Comparison of ENCODE assay signal across 15 cellular contexts in genomic region chr18:60020107-60020925, GRCh38.
DNase-seq lines count a peak whose midpoint lies in the region; ATAC-seq and TF ChIP-seq lines count a peak whose summit lies in the region.
"Had no signal": no experiment of that assay in that cellular context is flagged by ENCODE, and none has a peak within 500 bp of the region (broad histone marks: within the 10 kb centered on the region; RNA-seq: fewer than 3 reads in every experiment).

No MANE protein-coding gene starts in this region.

- H3K27ac ChIP-seq in mammary epithelial cell (ENCODE audit: insufficient read depth, low read depth, low read length) (no peak overlapping the region), breast epithelium (no peak overlapping the region), SJSA1 (peak overlapping the region; percentile 58), Peyer's patch (no peak overlapping the region), RWPE1 (no peak overlapping the region)
- H3K27ac ChIP-seq: adrenal gland, HL-60, ovary, thoracic aorta had no signal

- dilution Hi-C loops in mammary epithelial cell (cut with HindIII; ENCODE audit: low sequenced_read_pairs): no loop called here

- H3K4me2 ChIP-seq in mammary epithelial cell (ENCODE audit: insufficient read depth, low read depth, low read length): no peak overlapping the region

- POLR2A ChIA-PET in RWPE1 (lab: Yijun Ruan, JAX; ENCODE audit: low non-redundant PET): no interaction called here

- in situ Hi-C loops in mammary epithelial cell (cut with MboI; ENCODE audit: low sequenced_read_pairs in 2 of 2): no loop called here

- no peak for ATAC-seq in GM18861 (IDR thresholded peaks at IDR 0.05; ENCODE audit: unreplicated experiment)

- H3K9me3 ChIP-seq in mammary epithelial cell (replicated peaks; ENCODE audit: insufficient read depth, low read length) (no peaks in the 10 kb centered on the region), breast epithelium (no peaks in the 10 kb centered on the region), SJSA1 (replicated peaks) (no peaks in the 10 kb centered on the region), Peyer's patch (no peaks in the 10 kb centered on the region)
- H3K9me3 ChIP-seq: adrenal gland, ovary, thoracic aorta had no signal

- no TSS peak for BruUV-seq in mammary epithelial cell (replicated peaks; lab: Mats Ljungman, UMichigan)

- H3K27me3 ChIP-seq in mammary epithelial cell (ENCODE audit: insufficient read depth, low read length): peaks cover 2% of the 10 kb centered on the region
- no peaks in the 10 kb centered on the region for H3K27me3 ChIP-seq in breast epithelium
- no peaks in the 10 kb centered on the region for H3K27me3 ChIP-seq in SJSA1 (replicated peaks)
- no peaks in the 10 kb centered on the region for H3K27me3 ChIP-seq in Peyer's patch
- H3K27me3 ChIP-seq: adrenal gland, ovary had no signal

- H2AFZ ChIP-seq in mammary epithelial cell (ENCODE audit: low read depth, low read length): peak overlapping the region; percentile 27

- TF ChIP-seq CTCF in mammary epithelial cell (conservative IDR thresholded peaks at IDR 0.05 in 1 of 2, IDR thresholded peaks at IDR 0.05 in 1 of 2; ENCODE audit: extremely low read depth in 1 of 2, insufficient read depth in 1 of 2, low read depth in 1 of 2, low read length in 2 of 2): no peak
- TF ChIP-seq CTCF in breast epithelium (IDR thresholded peaks at IDR 0.05): no peak
- no peak for TF ChIP-seq CTCF in Peyer's patch (IDR thresholded peaks at IDR 0.05)
- no peak for TF ChIP-seq CTCF in RWPE1 (conservative IDR thresholded peaks at IDR 0.05; ENCODE audit: low read depth)

- intact Hi-C loops in mammary epithelial cell (cut with micrococcal nuclease): no loop called here
- intact Hi-C loops in breast epithelium (cut with DNase I; ENCODE audit: low total_unique reads): no loop called here

- H3K4me1 ChIP-seq in mammary epithelial cell (ENCODE audit: insufficient read depth, low read length) (peaks cover 12% of the 10 kb centered on the region), breast epithelium (no peaks in the 10 kb centered on the region), SJSA1 (replicated peaks) (peaks cover 56% of the 10 kb centered on the region), Peyer's patch (no peaks in the 10 kb centered on the region)

- H3K4me3 ChIP-seq in mammary epithelial cell (replicated peaks in 1 of 3; ENCODE audit: insufficient read depth in 1 of 3, low read depth in 2 of 3, low read length in 3 of 3) (no peak overlapping the region), breast epithelium (no peak overlapping the region), SJSA1 (no peak overlapping the region), Peyer's patch (no peak overlapping the region)
- H3K4me3 ChIP-seq: adrenal gland, ovary, thoracic aorta had no signal

- CTCF ChIA-PET in mammary epithelial cell (lab: Charles Lee; ENCODE audit: low non-redundant PET) (no interaction called here), RWPE1 (lab: Yijun Ruan, JAX) (no interaction called here)

- H3K36me3 ChIP-seq in mammary epithelial cell (ENCODE audit: insufficient read depth, low read length) (no peaks in the 10 kb centered on the region), breast epithelium (no peaks in the 10 kb centered on the region), SJSA1 (no peaks in the 10 kb centered on the region), Peyer's patch (no peaks in the 10 kb centered on the region)
- H3K36me3 ChIP-seq: adrenal gland, ovary, thoracic aorta had no signal

- TF ChIP-seq POLR2A in breast epithelium (IDR thresholded peaks at IDR 0.05): no peak
- TF ChIP-seq POLR2A in Peyer's patch (IDR thresholded peaks at IDR 0.05): no peak

- H3K9ac ChIP-seq in mammary epithelial cell (ENCODE audit: insufficient read depth, low read length): no peak overlapping the region

- H4K20me1 ChIP-seq in mammary epithelial cell (ENCODE audit: insufficient read depth, low read length): no peaks in the 10 kb centered on the region

- WGBS in mammary epithelial cell (ENCODE audit: low coverage, missing lambda C conversion rate): 82% methylated on average over 7 of the region's 7 CpGs

- DNase-seq in mammary epithelial cell (no peak), breast epithelium (ENCODE audit: low spot score in 2 of 2) (no peak), SJSA1 (ENCODE audit: low read depth in 1 of 2, low spot score in 2 of 2) (peak in 1 of 2 experiments; percentile 40), glomerular visceral epithelial cell (ENCODE audit: extremely low spot score) (peak; percentile 52), NCI-H2107 (lab: John Stamatoyannopoulos, UW) (no peak), Peyer's patch (no peak), RWPE1 (ENCODE audit: low spot score) (no peak)
- DNase-seq: activated CD4-positive, alpha-beta T cell treated with anti-CD3 and anti-CD28 coated beads for 1 hour; activated T-cell treated with anti-CD3 and anti-CD28 coated beads, Interleukin-2, amount 50 U/mL, for 1 hour; adrenal gland; ovary; SW 1271 had no signal

- H3K79me2 ChIP-seq in mammary epithelial cell (ENCODE audit: insufficient read depth, low read length): no peaks in the 10 kb centered on the region
